In the genomic region with DNA sequence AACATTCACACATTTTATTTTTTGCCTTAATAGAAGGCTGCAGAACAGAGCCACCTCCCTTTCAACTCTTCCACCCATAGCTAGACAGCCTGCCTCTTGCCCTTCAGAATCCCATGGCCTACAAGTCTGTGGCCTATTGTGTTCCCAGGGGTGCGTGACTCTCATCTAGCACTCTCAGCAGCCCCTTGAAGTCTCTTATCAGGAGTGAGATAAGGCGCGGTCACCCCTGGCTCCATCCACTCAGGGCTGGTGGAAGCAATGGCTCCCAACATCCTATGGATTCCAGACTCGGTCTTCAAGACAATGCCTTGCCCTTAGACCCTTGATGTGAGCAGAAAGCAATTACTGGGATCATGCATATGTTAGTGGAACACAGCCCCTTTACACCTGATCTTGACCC, we compare ENCODE assay signal across 3 cellular contexts.
"Had no signal": no experiment of that assay in that cellular context is flagged by ENCODE, and none has a peak within 500 bp of the region (broad histone marks: within the 10 kb centered on the region; RNA-seq: fewer than 3 reads in every experiment).

No MANE protein-coding gene starts in this region.

- H3K4me3 ChIP-seq: GM12878 had no signal

- ATAC-seq: GM12878 had no signal

- DNase-seq: GDM1, GF-D8 had no signal
